Comparison of ENCODE assay signal across 21 cellular contexts in the genomic region with DNA sequence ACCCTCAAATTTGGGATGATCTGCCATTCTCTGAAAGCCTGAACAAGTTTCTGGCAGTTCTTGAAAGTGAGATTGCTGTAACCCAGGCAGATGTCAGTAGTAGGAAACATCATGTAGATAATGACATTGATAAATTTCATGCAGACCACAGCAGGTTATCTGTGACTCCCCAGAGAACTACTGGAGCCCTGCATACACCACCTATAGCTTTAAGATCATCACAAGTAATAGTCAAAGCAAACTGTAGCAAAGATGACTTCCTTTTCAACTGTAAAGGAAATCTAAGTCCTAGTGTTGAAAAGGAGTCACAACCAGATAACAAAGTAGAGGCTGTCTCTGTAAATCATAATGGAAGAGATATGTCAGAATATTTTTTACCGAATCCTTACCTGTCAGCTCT.
"Had no signal": no experiment of that assay in that cellular context is flagged by ENCODE, and none has a peak within 500 bp of the region (broad histone marks: within the 10 kb centered on the region; RNA-seq: fewer than 3 reads in every experiment).

No MANE protein-coding gene starts in this region.

- H3K9me3 Mint-ChIP-seq: activated CD8-positive, alpha-beta T cell treated with anti-CD3 and anti-CD28 coated beads for 36 hours; activated naive CD4-positive, alpha-beta T cell treated with anti-CD3 and anti-CD28 coated beads for 36 hours; activated T-helper 17 cell treated with anti-CD3 and anti-CD28 coated beads, Interleukin-2, amount 50 U/mL, for 72 hours; neural crest cell; stimulated activated effector memory CD8-positive, alpha-beta T cell treated with anti-CD3 and anti-CD28 coated beads, Interleukin-12 subunit alpha, Interleukin-12 subunit beta, amount 100 ng/mL, for 72 hours; type B pancreatic cell had no signal

- H3K4me3 ChIP-seq: gastrocnemius medialis, heart left ventricle, left ventricle myocardium inferior, right lobe of liver, smooth muscle cell, stomach had no signal

- H3K4me1 Mint-ChIP-seq: activated T-helper 17 cell treated with anti-CD3 and anti-CD28 coated beads, Interleukin-2, amount 50 U/mL, for 72 hours; stimulated activated effector memory CD8-positive, alpha-beta T cell treated with anti-CD3 and anti-CD28 coated beads, Interleukin-12 subunit alpha, Interleukin-12 subunit beta, amount 100 ng/mL, for 72 hours had no signal

- H3K36me3 ChIP-seq: gastrocnemius medialis, heart left ventricle, left ventricle myocardium inferior, right lobe of liver, stomach had no signal

- H3K36me3 Mint-ChIP-seq: stimulated activated effector memory CD8-positive, alpha-beta T cell treated with anti-CD3 and anti-CD28 coated beads, Interleukin-12 subunit alpha, Interleukin-12 subunit beta, amount 100 ng/mL, for 72 hours had no signal

- H3K27me3 ChIP-seq: gastrocnemius medialis, heart left ventricle, right lobe of liver, stomach had no signal

- H3K27me3 Mint-ChIP-seq: activated CD8-positive, alpha-beta T cell treated with anti-CD3 and anti-CD28 coated beads for 36 hours; activated T-helper 17 cell treated with anti-CD3 and anti-CD28 coated beads, Interleukin-2, amount 50 U/mL, for 72 hours; T-helper 17 cell; type B pancreatic cell had no signal

- H3K4me1 ChIP-seq: gastrocnemius medialis, heart left ventricle, left ventricle myocardium inferior, right lobe of liver had no signal

- H3K9me3 ChIP-seq: gastrocnemius medialis, heart left ventricle, left ventricle myocardium inferior, right lobe of liver, stomach had no signal

- H3K4me2 ChIP-seq: smooth muscle cell had no signal

- H3K27ac Mint-ChIP-seq: activated CD8-positive, alpha-beta T cell treated with anti-CD3 and anti-CD28 coated beads for 36 hours; activated naive CD4-positive, alpha-beta T cell treated with anti-CD3 and anti-CD28 coated beads for 36 hours; activated T-helper 17 cell treated with anti-CD3 and anti-CD28 coated beads, Interleukin-2, amount 50 U/mL, for 72 hours; stimulated activated effector memory CD8-positive, alpha-beta T cell treated with anti-CD3 and anti-CD28 coated beads, Interleukin-12 subunit alpha, Interleukin-12 subunit beta, amount 100 ng/mL, for 72 hours; type B pancreatic cell had no signal

- H3K27ac ChIP-seq: gastrocnemius medialis, heart left ventricle, left ventricle myocardium inferior, right lobe of liver, stomach had no signal

- DNase-seq: activated CD4-positive, alpha-beta T cell treated with anti-CD3 and anti-CD28 coated beads for 48 hours; activated CD4-positive, CD25-positive, alpha-beta regulatory T cell; activated CD8-positive, alpha-beta T cell treated with anti-CD3 and anti-CD28 coated beads for 36 hours; activated naive CD4-positive, alpha-beta T cell treated with anti-CD3 and anti-CD28 coated beads for 36 hours; activated T-cell treated with anti-CD3 and anti-CD28 coated beads, Interleukin-2, amount 50 U/mL, for 1 hour; effector CD4-positive, alpha-beta T cell; gastrocnemius medialis; heart left ventricle; kidney glomerular epithelial cell; left ventricle myocardium inferior; mammary epithelial cell; midbrain; right lobe of liver; stimulated activated CD4-positive, alpha-beta T cell treated with anti-CD3 and anti-CD28 coated beads, Interleukin-4, amount 100 ng/mL, for 24 hours; stomach; T-helper 17 cell had no signal

- H3K4me3 Mint-ChIP-seq: activated CD8-positive, alpha-beta T cell treated with anti-CD3 and anti-CD28 coated beads for 36 hours; activated naive CD4-positive, alpha-beta T cell treated with anti-CD3 and anti-CD28 coated beads for 36 hours; activated T-helper 17 cell treated with anti-CD3 and anti-CD28 coated beads, Interleukin-2, amount 50 U/mL, for 72 hours; neural crest cell; stimulated activated effector memory CD8-positive, alpha-beta T cell treated with anti-CD3 and anti-CD28 coated beads, Interleukin-12 subunit alpha, Interleukin-12 subunit beta, amount 100 ng/mL, for 72 hours; T-helper 17 cell; type B pancreatic cell had no signal

- ATAC-seq: activated CD8-positive, alpha-beta T cell treated with anti-CD3 and anti-CD28 coated beads for 36 hours; activated T-helper 17 cell treated with anti-CD3 and anti-CD28 coated beads, Interleukin-2, amount 50 U/mL, for 72 hours; gastrocnemius medialis; heart left ventricle; right lobe of liver; stimulated activated effector memory CD8-positive, alpha-beta T cell treated with anti-CD3 and anti-CD28 coated beads, Interleukin-12 subunit alpha, Interleukin-12 subunit beta, amount 100 ng/mL, for 72 hours; T-helper 17 cell had no signal
